26 cellular contexts compared by ENCODE assay signal in the genomic region with DNA sequence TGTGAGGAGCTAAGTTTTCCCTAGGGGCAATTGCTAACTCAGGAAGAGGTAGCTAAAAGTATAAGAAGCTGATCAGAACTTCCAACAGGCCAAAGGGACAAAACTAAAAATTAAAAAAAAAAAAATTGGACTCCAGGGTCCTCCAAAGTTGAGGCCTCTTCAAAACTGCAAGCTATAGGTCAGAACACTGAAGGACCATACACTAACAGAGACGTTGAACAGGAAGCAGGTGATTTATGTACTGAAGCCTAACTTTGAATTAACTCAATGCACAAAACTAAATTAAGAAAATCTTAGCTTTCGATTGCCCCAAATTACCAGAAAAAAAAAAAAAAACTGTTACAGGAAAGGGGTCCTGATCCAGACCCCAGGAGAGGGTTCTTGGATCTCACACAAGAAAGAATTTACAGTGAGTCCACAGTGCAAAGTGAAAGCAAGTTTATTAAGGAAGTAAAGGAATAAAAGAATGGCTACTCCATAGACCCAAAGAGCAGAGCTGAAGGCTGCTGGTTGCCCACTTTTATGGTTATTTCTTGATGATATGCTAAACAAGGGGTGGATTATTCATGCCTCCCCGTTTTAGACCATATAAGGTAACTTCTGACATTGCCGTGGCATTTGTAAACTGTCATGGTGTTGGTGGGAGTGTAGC.
"Had no signal": no experiment of that assay in that cellular context is flagged by ENCODE, and none has a peak within 500 bp of the region (broad histone marks: within the 10 kb centered on the region; RNA-seq: fewer than 3 reads in every experiment).

No MANE protein-coding gene starts in this region.

- DNase-seq: activated CD4-positive, alpha-beta T cell treated with anti-CD3 and anti-CD28 coated beads, Interleukin-2, amount 50 U/mL, for 1 hour; activated CD4-positive, CD25-positive, alpha-beta regulatory T cell treated with anti-CD3 and anti-CD28 coated beads, Interleukin-2, amount 50 U/mL, for 72 hours; activated CD8-positive, alpha-beta T cell treated with anti-CD3 and anti-CD28 coated beads, Interleukin-2, amount 10 ng/mL, durations not matched to agents 7 days and 5 days; activated naive CD4-positive, alpha-beta T cell; adrenal gland; brain microvascular endothelial cell; caudate nucleus; effector CD4-positive, alpha-beta T cell; foreskin melanocyte; kidney; lower lobe of right lung; mesendoderm; naive B cell; retina; spleen; stimulated activated CD4-positive, alpha-beta T cell treated with anti-CD3 and anti-CD28 coated beads, Interleukin-4, amount 100 ng/mL, for 24 hours; stimulated activated naive CD8-positive, alpha-beta T cell treated with anti-CD3 and anti-CD28 coated beads, Interleukin-15, Interleukin-2, amounts not matched to agents 100 U/mL and 50 U/mL, for 24 hours; upper lobe of right lung had no signal

- H3K36me3 ChIP-seq: adrenal gland, ascending aorta, brain microvascular endothelial cell, lower lobe of right lung, spleen, upper lobe of right lung had no signal

- H3K4me1 ChIP-seq: adrenal gland, lower lobe of right lung, spleen, upper lobe of right lung had no signal

- H3K9me3 Mint-ChIP-seq: activated T-helper 2 cell treated with anti-CD3 and anti-CD28 coated beads, Interferon-gamma antibody, Interleukin-2, Interleukin-4, amounts not matched to agents 10 μg/mL and 5 μg/mL and 100 μg/mL, durations not matched to agents 14 hours and 24 hours and 36 hours; dendritic cell treated with granulocyte-macrophage colony-stimulating factor and Interleukin-4, amounts not matched to agents 40 ng/mL and 50 ng/mL, for 4 days; T-helper 2 cell treated with Interferon-gamma antibody and Interleukin-4, amounts not matched to agents 5 μg/mL and 100 μg/mL, for 36 hours had no signal

- H3K36me3 Mint-ChIP-seq: activated naive CD8-positive, alpha-beta T cell; naive B cell had no signal

- H3K9me3 ChIP-seq: adrenal gland, ascending aorta, lower lobe of right lung, spleen, upper lobe of right lung had no signal

- H3K4me3 Mint-ChIP-seq: activated CD8-positive, alpha-beta T cell treated with anti-CD3 and anti-CD28 coated beads, Interleukin-2, amount 10 ng/mL, durations not matched to agents 7 days and 5 days; dendritic cell treated with granulocyte-macrophage colony-stimulating factor and Interleukin-4, amounts not matched to agents 40 ng/mL and 50 ng/mL, for 4 days; naive B cell; T-helper 2 cell treated with Interferon-gamma antibody and Interleukin-4, amounts not matched to agents 5 μg/mL and 100 μg/mL, for 36 hours had no signal

- H3K4me3 ChIP-seq: adrenal gland, ascending aorta, lower lobe of right lung, spleen, upper lobe of right lung had no signal

- H3K27ac Mint-ChIP-seq: activated CD8-positive, alpha-beta T cell treated with anti-CD3 and anti-CD28 coated beads, Interleukin-2, amount 10 ng/mL, durations not matched to agents 7 days and 5 days; activated naive CD8-positive, alpha-beta T cell; activated T-helper 2 cell treated with anti-CD3 and anti-CD28 coated beads, Interferon-gamma antibody, Interleukin-2, Interleukin-4, amounts not matched to agents 10 μg/mL and 5 μg/mL and 100 μg/mL, durations not matched to agents 14 hours and 24 hours and 36 hours; dendritic cell treated with granulocyte-macrophage colony-stimulating factor and Interleukin-4, amounts not matched to agents 40 ng/mL and 50 ng/mL, for 4 days; progenitor cell of endocrine pancreas; T-helper 2 cell treated with Interferon-gamma antibody and Interleukin-4, amounts not matched to agents 5 μg/mL and 100 μg/mL, for 36 hours had no signal

- H3K27me3 Mint-ChIP-seq: activated naive CD8-positive, alpha-beta T cell; dendritic cell treated with granulocyte-macrophage colony-stimulating factor and Interleukin-4, amounts not matched to agents 40 ng/mL and 50 ng/mL, for 4 days; naive B cell; progenitor cell of endocrine pancreas had no signal

- H3K27ac ChIP-seq: adrenal gland, ascending aorta, brain microvascular endothelial cell, lower lobe of right lung, spleen, upper lobe of right lung, VCaP had no signal

- ATAC-seq: activated CD8-positive, alpha-beta T cell treated with anti-CD3 and anti-CD28 coated beads, Interleukin-2, amount 10 ng/mL, durations not matched to agents 7 days and 5 days; left lobe of liver; lower lobe of right lung; stimulated activated naive CD8-positive, alpha-beta T cell treated with anti-CD3 and anti-CD28 coated beads, Interleukin-15, Interleukin-2, amounts not matched to agents 100 U/mL and 50 U/mL, for 24 hours; upper lobe of right lung had no signal

- H3K27me3 ChIP-seq: adrenal gland, ascending aorta, brain microvascular endothelial cell, spleen, upper lobe of right lung had no signal
